Comparison of ENCODE assay signal across 20 cellular contexts in genomic region chr10:23614483-23614882, GRCh38.
DNase-seq lines count a peak whose midpoint lies in the region; ATAC-seq, FAIRE-seq and TF ChIP-seq lines count a peak whose summit lies in the region.
"Had no signal": no experiment of that assay in that cellular context is flagged by ENCODE, and none has a peak within 500 bp of the region (broad histone marks: within the 10 kb centered on the region; RNA-seq: fewer than 3 reads in every experiment).

No MANE protein-coding gene starts in this region.

- no peak overlapping the region for H3K4me3 ChIP-seq in kidney (ENCODE audit: low read length in 2 of 2)
- no peak overlapping the region for H3K4me3 ChIP-seq in right atrium auricular region
- H3K4me3 ChIP-seq: A549, lung, upper lobe of left lung had no signal

- FAIRE-seq in kidney (lab: Jason Lieb, UNC): no peak
- FAIRE-seq: A549 had no signal

- H3K9ac ChIP-seq in kidney (ENCODE audit: low read length in 2 of 2): no peak overlapping the region

- DNase-seq in kidney (no peak), NCI-H526 treated with DMSO at 0.1 percent for 48 hours (lab: John Stamatoyannopoulos, UW) (no peak), right atrium auricular region (ENCODE audit: low spot score) (no peak)
- DNase-seq: activated naive CD4-positive, alpha-beta T cell treated with anti-CD3 and anti-CD28 coated beads, Interleukin-2, amount 10 ng/mL, durations not matched to agents 7 days and 5 days; dermis blood vessel endothelial cell; DMS79; HFFc6; immature natural killer cell; naive thymus-derived CD4-positive, alpha-beta T cell; NCI-H1092; NCI-H446; stimulated activated naive B cell treated with anti-CD40 and anti-IgM and Interleukin-4, amounts not matched to agents 10 μg/mL and 1 μg/mL and 100 μg/mL, for 72 hours; upper lobe of left lung had no signal

- H3K27ac ChIP-seq in kidney (ENCODE audit: low read depth in 2 of 2, low read length in 2 of 2) (no peak overlapping the region), right atrium auricular region (no peak overlapping the region)
- H3K27ac ChIP-seq: A549, upper lobe of left lung had no signal

- H3K36me3 ChIP-seq in kidney (ENCODE audit: control insufficient read depth in 1 of 2, insufficient read depth in 2 of 2, low read length in 2 of 2) (no peaks in the 10 kb centered on the region), right atrium auricular region (no peaks in the 10 kb centered on the region)
- H3K36me3 ChIP-seq: upper lobe of left lung had no signal

- TF ChIP-seq CTCF in kidney (IDR thresholded peaks at IDR 0.05; ENCODE audit: borderline replicate concordance, extremely low read depth, insufficient read depth): no peak
- TF ChIP-seq CTCF in right atrium auricular region (IDR thresholded peaks at IDR 0.05): no peak

- no peaks in the 10 kb centered on the region for H3K27me3 ChIP-seq in right atrium auricular region
- H3K27me3 ChIP-seq: upper lobe of left lung had no signal

- H3K4me1 ChIP-seq in kidney (ENCODE audit: control insufficient read depth in 1 of 2, insufficient read depth in 1 of 2, low read depth in 1 of 2, low read length in 2 of 2) (no peaks in the 10 kb centered on the region), right atrium auricular region (no peaks in the 10 kb centered on the region)
- H3K4me1 ChIP-seq: A549, upper lobe of left lung had no signal

- H3K9me3 ChIP-seq in kidney (ENCODE audit: control insufficient read depth in 1 of 2, low read length in 2 of 2) (no peaks in the 10 kb centered on the region), right atrium auricular region (no peaks in the 10 kb centered on the region)
- H3K9me3 ChIP-seq: A549, upper lobe of left lung had no signal

- intact Hi-C loops in kidney (cut with DNase I): no loop called here

- peak; percentile 64 for ATAC-seq in GM18502 (IDR thresholded peaks at IDR 0.05; ENCODE audit: poor library complexity, unreplicated experiment)
- peak; percentile 40 for ATAC-seq in GM19351 (IDR thresholded peaks at IDR 0.05; ENCODE audit: unreplicated experiment)
- peak; percentile 42 for ATAC-seq in HG02678 (IDR thresholded peaks at IDR 0.05; ENCODE audit: unreplicated experiment)
- peak; percentile 45 for ATAC-seq in HG03442 (IDR thresholded peaks at IDR 0.05; ENCODE audit: unreplicated experiment)
- ATAC-seq in GM21528 (IDR thresholded peaks at IDR 0.05; ENCODE audit: low FRiP score, unreplicated experiment): no peak
- ATAC-seq: A549; naive thymus-derived CD4-positive, alpha-beta T cell; stimulated activated naive B cell treated with anti-CD40 and anti-IgM and Interleukin-4, amounts not matched to agents 10 μg/mL and 1 μg/mL and 100 μg/mL, for 72 hours had no signal
